ENCODE assay signal across 16 cellular contexts in genomic region chr7:23222439-23223045, GRCh38. TPM values are rescaled to one million over a fixed set of nuclear protein-coding genes. Genes with fewer than 3 reads are reported as not detected.
"Had no signal": no experiment of that assay in that cellular context is flagged by ENCODE, and none has a peak within 500 bp of the region (broad histone marks: within the 10 kb centered on the region; RNA-seq: fewer than 3 reads in every experiment).

No MANE protein-coding gene starts in this region.

- H3K4me3 ChIP-seq: lung, prostate gland, right atrium auricular region, thyroid gland, upper lobe of right lung had no signal

- DNase-seq: activated B cell treated with CpG ODN at 0.5 μM for 24 hours; activated CD4-positive, alpha-beta memory T cell treated with anti-CD3 and anti-CD28 coated beads for 36 hours; activated CD4-positive, alpha-beta T cell treated with anti-CD3 and anti-CD28 coated beads for 48 hours; activated naive CD4-positive, alpha-beta T cell treated with anti-CD3 and anti-CD28 coated beads for 36 hours; activated T-cell treated with anti-CD3 and anti-CD28 coated beads, Interleukin-2, amount 50 U/mL, for 48 hours; cortex of kidney; left colon; naive thymus-derived CD4-positive, alpha-beta T cell; stimulated activated CD4-positive, alpha-beta T cell treated with anti-CD3 and anti-CD28 coated beads, Interleukin-12 subunit alpha, Interleukin-12 subunit beta, amount 100 ng/mL, for 4 hours; stimulated activated CD4-positive, alpha-beta T cell treated with anti-CD3 and anti-CD28 coated beads, Interleukin-4, amount 100 ng/mL, for 4 hours; T1000; thyroid gland; upper lobe of right lung had no signal

- ATAC-seq: left colon; naive thymus-derived CD4-positive, alpha-beta T cell; upper lobe of right lung had no signal

- H3K4me1 ChIP-seq: prostate gland, thyroid gland, upper lobe of right lung had no signal

- H3K27ac ChIP-seq: prostate gland, right atrium auricular region, thyroid gland, upper lobe of right lung had no signal

- H3K36me3 ChIP-seq: prostate gland, right atrium auricular region, thyroid gland, upper lobe of right lung had no signal

- H3K9me3 ChIP-seq: prostate gland, right atrium auricular region, thyroid gland, upper lobe of right lung had no signal

- H3K27me3 ChIP-seq: right atrium auricular region, thyroid gland, upper lobe of right lung had no signal

RNA-seq across cellular contexts. Expression of gene GPNMB, which starts 24.0 kb away (rescaled TPM):
- polyA plus RNA-seq: naive thymus-derived CD4-positive, alpha-beta T cell had no signal
